8 cellular contexts compared by ENCODE assay signal in genomic region chr9:106920701-106921283, GRCh38. TPM values are rescaled to one million over a fixed set of nuclear protein-coding genes. Genes with fewer than 3 reads are reported as not detected.
DNase-seq lines count a peak whose midpoint lies in the region; ATAC-seq, FAIRE-seq and TF ChIP-seq lines count a peak whose summit lies in the region.

No MANE protein-coding gene starts in this region.

- H3K4me3 Mint-ChIP-seq in astrocyte (ENCODE audit: unreplicated experiment) (peak overlapping the region; percentile 43), immature natural killer cell (peak overlapping the region in 3 of 5 donors; percentile 8 to 60 (median 41))

- H3K4me3 ChIP-seq in astrocyte (ENCODE audit: insufficient read depth, low read depth, low read length): peak overlapping the region; percentile 5
- H3K4me3 ChIP-seq in smooth muscle cell: peak overlapping the region; percentile 39

- H3K79me2 ChIP-seq in astrocyte (ENCODE audit: insufficient read depth, low read length): peaks cover under 1% of the 10 kb centered on the region
- peaks cover 37% of the 10 kb centered on the region for H3K79me2 ChIP-seq in smooth muscle cell (ENCODE audit: low read depth)

- ATAC-seq in HG03039 (IDR thresholded peaks at IDR 0.05; ENCODE audit: unreplicated experiment): no peak
- ATAC-seq in GM18520 (IDR thresholded peaks at IDR 0.05; ENCODE audit: unreplicated experiment): no peak

- H3K9ac ChIP-seq in astrocyte (ENCODE audit: low read length) (peak overlapping the region; percentile 30), smooth muscle cell (ENCODE audit: low read depth) (peak overlapping the region; percentile 91)

- H3K27me3 ChIP-seq in astrocyte (ENCODE audit: insufficient read depth, low read length): no peaks in the 10 kb centered on the region
- no peaks in the 10 kb centered on the region for H3K27me3 ChIP-seq in smooth muscle cell (ENCODE audit: low read depth)

- H3K27ac ChIP-seq in astrocyte (ENCODE audit: low read depth, low read length) (peak overlapping the region; percentile 61), smooth muscle cell (ENCODE audit: low read depth) (peak overlapping the region; percentile 99)

- H3K4me1 ChIP-seq in astrocyte (ENCODE audit: insufficient read depth, low read length) (peaks cover 32% of the 10 kb centered on the region), smooth muscle cell (ENCODE audit: low read depth) (peaks cover 27% of the 10 kb centered on the region)

- H3K27me3 Mint-ChIP-seq in astrocyte (ENCODE audit: low read depth, unreplicated experiment) (no peaks in the 10 kb centered on the region), immature natural killer cell (ENCODE audit: low read depth in 3 of 3) (peaks cover 0 to 4% (median 2%) of the 10 kb centered on the region in 3 donors)

- WGBS in smooth muscle cell (ENCODE audit: low lambda C conversion rate): 31% methylated on average over 4 of the region's 4 CpGs

- peak; percentile 47 for DNase-seq in HT-29 (ENCODE audit: low spot score)
- peak; percentile 68 for DNase-seq in astrocyte (ENCODE audit: low read depth)
- DNase-seq in immature natural killer cell: no peak
- DNase-seq in smooth muscle cell (lab: John Stamatoyannopoulos, UW; ENCODE audit: unreplicated experiment): no peak
- no peak for DNase-seq in stimulated activated CD4-positive, alpha-beta T cell treated with anti-CD3 and anti-CD28 coated beads, Interleukin-12 subunit alpha, Interleukin-12 subunit beta, amount 100 ng/mL, for 4 hours
- DNase-seq in activated CD4-positive, alpha-beta T cell treated with anti-CD3 and anti-CD28 coated beads for 4 hours: no peak

- peaks cover 16% of the 10 kb centered on the region for H3K36me3 ChIP-seq in astrocyte (ENCODE audit: insufficient read depth, low read length)
- H3K36me3 ChIP-seq in smooth muscle cell (ENCODE audit: low read depth): peaks cover 7% of the 10 kb centered on the region

- no peak for FAIRE-seq in astrocyte (lab: Jason Lieb, UNC)

- H3K36me3 Mint-ChIP-seq in astrocyte (ENCODE audit: low read depth, unreplicated experiment) (peaks cover 34% of the 10 kb centered on the region), immature natural killer cell (peaks cover 0 to 5% (median 0%) of the 10 kb centered on the region in 3 donors)

- H3K4me1 Mint-ChIP-seq in astrocyte (ENCODE audit: low read depth, unreplicated experiment) (peaks cover 64% of the 10 kb centered on the region), immature natural killer cell (peaks cover 18 to 29% of the 10 kb centered on the region in 2 donors)

- H3K9me3 ChIP-seq in astrocyte (ENCODE audit: insufficient read depth, low read depth, low read length) (no peaks in the 10 kb centered on the region), smooth muscle cell (replicated peaks; ENCODE audit: low read depth) (no peaks in the 10 kb centered on the region)

- H3K9me3 Mint-ChIP-seq in astrocyte (ENCODE audit: unreplicated experiment) (no peaks in the 10 kb centered on the region), immature natural killer cell (peaks cover 0 to 2% (median 0%) of the 10 kb centered on the region in 6 donors)

- H4K20me1 ChIP-seq in astrocyte (ENCODE audit: insufficient read depth, low read length) (no peaks in the 10 kb centered on the region), smooth muscle cell (ENCODE audit: low read depth) (no peaks in the 10 kb centered on the region)

- H3K27ac Mint-ChIP-seq in astrocyte (ENCODE audit: unreplicated experiment) (peak overlapping the region; percentile 91), immature natural killer cell (peak overlapping the region in 5 of 6 donors; percentile 1 to 85 (median 73))

- H3K4me2 ChIP-seq in astrocyte (ENCODE audit: low read length) (peak overlapping the region; percentile 56), smooth muscle cell (peak overlapping the region; percentile 83)

- TF ChIP-seq CTCF in astrocyte (IDR thresholded peaks at IDR 0.05; ENCODE audit: insufficient read depth, low read depth, low read length): no peak
- no peak for TF ChIP-seq CTCF in smooth muscle cell (IDR thresholded peaks at IDR 0.05; ENCODE audit: borderline replicate concordance, insufficient read depth, poor library complexity, severe bottlenecking)

- peak overlapping the region; percentile 56 for H2AFZ ChIP-seq in astrocyte (ENCODE audit: low read depth, low read length)
- peak overlapping the region; percentile 75 for H2AFZ ChIP-seq in smooth muscle cell (ENCODE audit: low read depth)

- peaks cover 30% of the 10 kb centered on the region for H3F3A ChIP-seq in smooth muscle cell (ENCODE audit: low read depth)

RNA-seq across cellular contexts. Expression of gene ZNF462, which starts 57.8 kb away (rescaled TPM):
- 0.26 and 0.92 TPM in 2 replicates for total RNA-seq in HT-29 (2014; rRNA removed; shearing (Covaris generic))
- total RNA-seq in astrocyte (98.4 and 126 TPM in 2 replicates), smooth muscle cell (29.9 and 32.2 TPM in 2 replicates)
- polyA plus RNA-seq in immature natural killer cell (under 1 TPM in 1 of 3 donors, not detected in 2; 0.94 TPM), smooth muscle cell (9.1 and 9.3 TPM in 2 replicates)

Comparison
In these comparisons a context has a peak if more than half of its experiments do, and no peak if none do; other contexts are left out.
1. DNase-seq: peak in HT-29 (single experiment) and astrocyte (single experiment); none in immature natural killer cell (0 of 3), smooth muscle cell (single experiment), stimulated activated CD4-positive, alpha-beta T cell treated with anti-CD3 and anti-CD28 coated beads, Interleukin-12 subunit alpha, Interleukin-12 subunit beta, amount 100 ng/mL, for 4 hours (single experiment) and activated CD4-positive, alpha-beta T cell treated with anti-CD3 and anti-CD28 coated beads for 4 hours (0 of 2).
2. RNA of gene ZNF462, which starts 57.8 kb away (total RNA-seq): 98.4 to 126 TPM in astrocyte and 29.9 to 32.2 TPM in smooth muscle cell; 0.26 to 0.92 TPM in HT-29; every median in the first group is over 10 times any median in the second.